In the genomic region with DNA sequence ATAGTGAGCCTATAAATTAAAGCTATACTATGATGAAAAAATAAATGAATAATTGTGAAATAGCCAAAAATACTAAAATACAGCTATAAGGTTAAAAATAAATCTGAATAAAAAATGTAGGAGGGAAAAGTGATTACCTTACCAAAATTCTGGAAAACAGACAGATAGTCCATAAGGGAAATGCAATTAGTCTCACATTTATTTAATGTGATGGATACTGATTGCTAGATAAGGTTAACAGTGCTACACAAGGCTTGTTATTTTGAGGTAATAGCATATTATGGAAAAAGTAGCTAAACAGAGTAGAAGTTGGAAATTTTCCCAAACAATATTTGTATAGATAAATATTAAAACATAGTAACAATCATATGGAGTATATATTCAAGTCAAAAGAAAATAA, we compare ENCODE assay signal across 6 cellular contexts.
"Had no signal": no experiment of that assay in that cellular context is flagged by ENCODE, and none has a peak within 500 bp of the region (broad histone marks: within the 10 kb centered on the region; RNA-seq: fewer than 3 reads in every experiment).

No MANE protein-coding gene starts in this region.

- DNase-seq: IMR-90, KBM-7, KG1 had no signal

- H3K27ac ChIP-seq: HL-60 had no signal

- H3K4me3 ChIP-seq: K562 had no signal

- ATAC-seq: HepG2, K562 had no signal
